8 cellular contexts compared by ENCODE assay signal in the genomic region with DNA sequence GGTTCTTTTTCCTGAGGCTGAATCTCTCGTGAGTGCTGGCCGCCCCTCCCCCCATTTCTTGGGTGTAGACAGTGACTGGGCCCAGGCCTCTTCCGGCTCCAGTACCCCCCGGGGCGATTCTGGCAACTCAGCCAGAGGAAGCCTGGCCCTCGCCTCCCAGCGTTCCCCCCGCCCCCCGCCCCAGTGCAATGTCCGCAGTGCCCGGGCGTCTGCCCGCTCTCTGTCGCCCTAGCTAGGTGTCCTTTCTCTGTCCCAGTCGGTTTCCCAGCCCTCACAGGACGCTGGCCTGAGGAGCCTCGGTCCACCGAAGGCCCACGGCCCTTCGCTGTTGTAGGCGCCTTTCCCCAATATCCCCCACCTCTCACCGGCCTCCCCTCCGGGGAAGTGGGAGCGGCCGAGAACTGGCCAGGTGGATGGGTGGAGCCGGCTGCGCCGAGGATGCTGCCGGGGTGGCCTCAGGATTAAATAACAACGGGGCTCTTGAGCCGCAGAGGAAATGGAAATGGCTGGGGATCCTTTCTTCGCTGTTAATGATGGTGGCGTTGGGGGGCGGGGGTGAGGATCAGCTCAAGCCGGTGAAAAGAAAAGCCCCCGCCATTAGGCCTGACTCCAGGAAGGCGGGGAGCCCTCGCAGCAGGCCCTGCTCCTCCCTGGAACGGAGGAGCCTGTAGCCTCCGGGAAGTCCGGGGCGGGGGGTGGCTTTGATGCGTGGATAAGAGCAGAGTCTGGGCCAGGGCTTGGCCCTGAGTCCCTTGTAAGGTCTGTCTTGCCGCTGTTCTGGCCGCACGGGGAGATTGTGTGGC.
DNase-seq lines count a peak whose midpoint lies in the region; ATAC-seq and TF ChIP-seq lines count a peak whose summit lies in the region.

No MANE protein-coding gene starts in this region.

- H3K4me3 ChIP-seq in KMS-11 (IDR thresholded peaks at IDR 0.05; ENCODE audit: insufficient read depth, low read depth, low read length) (no peak overlapping the region), fibroblast of mammary gland (ENCODE audit: control insufficient read depth, low read depth, low read length) (peak overlapping the region; percentile 97)

- H3K79me2 ChIP-seq in KMS-11 (ENCODE audit: insufficient read depth, low read depth), result no peaks in the 10 kb centered on the region

- H3K36me3 ChIP-seq in KMS-11 (ENCODE audit: insufficient read depth), result no peaks in the 10 kb centered on the region

- H3K4me1 Mint-ChIP-seq in nephron, result peaks cover 62% of the 10 kb centered on the region

- peaks cover 23% of the 10 kb centered on the region for H3K27me3 Mint-ChIP-seq in nephron (ENCODE audit: low read depth)

- no peak for ATAC-seq in HG03432 (IDR thresholded peaks at IDR 0.05; ENCODE audit: unreplicated experiment)

- peaks cover 3% of the 10 kb centered on the region for H3K4me1 ChIP-seq in KMS-11 (ENCODE audit: low read depth, poor library complexity, severe bottlenecking)

- no peak for TF ChIP-seq CTCF in KMS-11 (conservative IDR thresholded peaks at IDR 0.05; ENCODE audit: low read depth, low read length)
- TF ChIP-seq CTCF in fibroblast of mammary gland (conservative IDR thresholded peaks at IDR 0.05; ENCODE audit: control insufficient read depth, insufficient read depth, low read depth, low read length), result no peak
- TF ChIP-seq CTCF in nephron (IDR thresholded peaks at IDR 0.05; ENCODE audit: unreplicated experiment in 3 of 3), result no peak
- no peak for TF ChIP-seq CTCF in GM20000 (IDR thresholded peaks at IDR 0.05; ENCODE audit: extremely low read depth, missing control alignments)

- H3K9me3 Mint-ChIP-seq in nephron, result no peaks in the 10 kb centered on the region

- DNase-seq in DMS 273 treated with DMSO at 0.1 percent for 48 hours (lab: John Stamatoyannopoulos, UW) (peak; percentile 5), fibroblast of mammary gland (ENCODE audit: low read depth) (peak; percentile 83), GM20000 (ENCODE audit: low spot score) (no peak), globus pallidus (ENCODE audit: low spot score) (no peak)
- peak; percentile 16 for DNase-seq in activated CD4-positive, alpha-beta T cell treated with anti-CD3 and anti-CD28 coated beads, Interleukin-2, amount 50 U/mL, for 1 hour

- H3K27ac ChIP-seq in KMS-11, result peak overlapping the region; percentile 61

- no peaks in the 10 kb centered on the region for H3K36me3 Mint-ChIP-seq in nephron (ENCODE audit: low read depth)

- no peaks in the 10 kb centered on the region for H4K20me1 ChIP-seq in KMS-11 (ENCODE audit: insufficient read depth)

- H3K27ac Mint-ChIP-seq in nephron, result peak overlapping the region; percentile 55 to 79 (median 76)

- H3K4me2 ChIP-seq in KMS-11, result peak overlapping the region; percentile 87; the same call in 1 of the 2 replicates

- peak overlapping the region; percentile 90 for H2AFZ ChIP-seq in KMS-11 (ENCODE audit: low read depth)

- H3K27me3 ChIP-seq in KMS-11 (ENCODE audit: insufficient read depth, low read depth), result no peaks in the 10 kb centered on the region

- H3K4me3 Mint-ChIP-seq in nephron, result peak overlapping the region; percentile 88 to 92 (median 90)

- peak overlapping the region; percentile 64; the same call in 1 of the 2 replicates for H3K9ac ChIP-seq in KMS-11

Comparison
In these comparisons a context has a peak if more than half of its experiments do, and no peak if none do; other contexts are left out.
1. DNase-seq: peak in DMS 273 treated with DMSO at 0.1 percent for 48 hours (single experiment), activated CD4-positive, alpha-beta T cell treated with anti-CD3 and anti-CD28 coated beads, Interleukin-2, amount 50 U/mL, for 1 hour (single experiment) and fibroblast of mammary gland (single experiment); none in GM20000 (single experiment) and globus pallidus (single experiment).